1 cellular context compared by ENCODE assay signal in genomic region chr2:95073856-95074662, GRCh38.
TF ChIP-seq lines count a peak whose summit lies in the region.

No MANE protein-coding gene starts in this region.

TF ChIP-seq in HepG2, 621 proteins besides CTCF, POLR2A, EP300 and RAD21 (continued from another document):
- TF ChIP-seq HBP1 (CRISPR knock-in tag; IDR thresholded peaks at IDR 0.05; ENCODE audit: low read depth) (no peak), ZBTB21 (CRISPR knock-in tag; IDR thresholded peaks at IDR 0.05) (no peak), NFIC (IDR thresholded peaks at IDR 0.05; ENCODE audit: low read length) (no peak)
